8 cellular contexts compared by ENCODE assay signal in genomic region chr11:67955461-67956007, GRCh38. TPM values are rescaled to one million over a fixed set of nuclear protein-coding genes. Genes with fewer than 3 reads are reported as not detected.
DNase-seq lines count a peak whose midpoint lies in the region; ATAC-seq and TF ChIP-seq lines count a peak whose summit lies in the region.
"Not testable (repeated sequence)": the region's sequence is repeated elsewhere in the genome, so short reads cannot be mapped to it uniquely, and the experiment has no call there.

No MANE protein-coding gene starts in this region.

- TF ChIP-seq CTCF in C4-2B (conservative IDR thresholded peaks at IDR 0.05) (peak; percentile 84), HFF-Myc (IDR thresholded peaks at IDR 0.05; ENCODE audit: low read depth, low read length, missing control alignments) (peak; percentile 54), WI38 (IDR thresholded peaks at IDR 0.05; ENCODE audit: low read depth, low read length) (peak; percentile 40; the same call in 1 of the 2 replicates), glutamatergic neuron (IDR thresholded peaks at IDR 0.05; ENCODE audit: partially characterized antibody, unreplicated experiment) (peak; percentile 92)

- H3K4me1 Mint-ChIP-seq in glutamatergic neuron (ENCODE audit: low read depth, unreplicated experiment), result not testable (repeated sequence)
- H3K4me1 Mint-ChIP-seq in naive thymus-derived CD8-positive, alpha-beta T cell, result peaks cover 5 to 17% (median 7%) of the 10 kb centered on the region in 4 donors

- H3K4me3 ChIP-seq in HFF-Myc (replicated peaks; ENCODE audit: low read depth, low read length) (0 out of 2 replicates have a peak overlapping the region, but pooled peaks have one; percentile 22), WI38 (ENCODE audit: low read depth, low read length) (peak overlapping the region; percentile 49)

- H3K4me3 Mint-ChIP-seq in glutamatergic neuron (ENCODE audit: unreplicated experiment), result peak overlapping the region; percentile 86
- peak overlapping the region; percentile 79 to 92 (median 84) for H3K4me3 Mint-ChIP-seq in naive thymus-derived CD8-positive, alpha-beta T cell

- H3K27ac Mint-ChIP-seq in glutamatergic neuron (ENCODE audit: unreplicated experiment), result not testable (repeated sequence)
- peak overlapping the region in 6 of 10 donors; percentile 40 to 84 (median 76) for H3K27ac Mint-ChIP-seq in naive thymus-derived CD8-positive, alpha-beta T cell

- not testable (repeated sequence) for H3K9me3 Mint-ChIP-seq in glutamatergic neuron (ENCODE audit: unreplicated experiment); naive thymus-derived CD8-positive, alpha-beta T cell

- POLR2A ChIA-PET in naive thymus-derived CD8-positive, alpha-beta T cell (lab: Charles Lee), result not testable (repeated sequence)

- H3K36me3 Mint-ChIP-seq in glutamatergic neuron (ENCODE audit: unreplicated experiment); naive thymus-derived CD8-positive, alpha-beta T cell: not testable (repeated sequence)

- H3K27me3 Mint-ChIP-seq in glutamatergic neuron (ENCODE audit: unreplicated experiment), result peaks cover 14% of the 10 kb centered on the region
- peaks cover 11 to 32% (median 23%) of the 10 kb centered on the region in 5 donors for H3K27me3 Mint-ChIP-seq in naive thymus-derived CD8-positive, alpha-beta T cell

- H3K27ac ChIP-seq in C4-2B, result not testable (repeated sequence)

- DNase-seq in HFF-Myc (ENCODE audit: extremely low read depth, low read depth), result not testable (repeated sequence)
- DNase-seq in NCI-H510A (lab: John Stamatoyannopoulos, UW), result peak; percentile 40
- DNase-seq in amygdala (lab: John Stamatoyannopoulos, UW), result peak in 45 of 56 donors; percentile 2 to 80 (median 34)
- peak; percentile 90 for DNase-seq in glutamatergic neuron
- peak; percentile 47 to 88 (median 80) for DNase-seq in naive thymus-derived CD8-positive, alpha-beta T cell
- DNase-seq in stimulated activated CD8-positive, alpha-beta memory T cell treated with anti-CD3 and anti-CD28 coated beads, Interleukin-15, amount 100 ng/mL, for 1 hour (ENCODE audit: low read depth), result peak; percentile 62

- peak; percentile 79 to 89 for ATAC-seq in naive thymus-derived CD8-positive, alpha-beta T cell

RNA-seq across cellular contexts. Expression of gene UNC93B1, which starts 48.4 kb away (rescaled TPM):
- 0.86 TPM for total RNA-seq in glutamatergic neuron (ENCODE audit: unreplicated experiment)
- 10 to 100 TPM; 15.1 to 17.4 TPM for total RNA-seq in naive thymus-derived CD8-positive, alpha-beta T cell
- polyA plus RNA-seq in naive thymus-derived CD8-positive, alpha-beta T cell, result 10 to 100 TPM in 2 of 3 donors, 1 to 10 TPM in 1; 8.9 to 11.0 (median 10.8) TPM

RNA-seq across cellular contexts. Expression of gene ALDH3B1, which starts 54.6 kb away (rescaled TPM):
- 0.22 TPM for total RNA-seq in glutamatergic neuron (ENCODE audit: unreplicated experiment)
- total RNA-seq in naive thymus-derived CD8-positive, alpha-beta T cell, result under 1 TPM in 1 of 2 experiments, not detected in 1; 0.39 TPM
- under 1 TPM in 1 of 3 donors, not detected in 2; 0.09 TPM for polyA plus RNA-seq in naive thymus-derived CD8-positive, alpha-beta T cell

Comparison
In these comparisons a context has a peak if more than half of its experiments do, and no peak if none do; other contexts are left out.
1. CTCF ChIP-seq: peak in every context shown above with its lines; median percentile 92 in glutamatergic neuron; 84 in C4-2B; 54 in HFF-Myc; 40 in WI38.